15 cellular contexts compared by ENCODE assay signal in the genomic region with DNA sequence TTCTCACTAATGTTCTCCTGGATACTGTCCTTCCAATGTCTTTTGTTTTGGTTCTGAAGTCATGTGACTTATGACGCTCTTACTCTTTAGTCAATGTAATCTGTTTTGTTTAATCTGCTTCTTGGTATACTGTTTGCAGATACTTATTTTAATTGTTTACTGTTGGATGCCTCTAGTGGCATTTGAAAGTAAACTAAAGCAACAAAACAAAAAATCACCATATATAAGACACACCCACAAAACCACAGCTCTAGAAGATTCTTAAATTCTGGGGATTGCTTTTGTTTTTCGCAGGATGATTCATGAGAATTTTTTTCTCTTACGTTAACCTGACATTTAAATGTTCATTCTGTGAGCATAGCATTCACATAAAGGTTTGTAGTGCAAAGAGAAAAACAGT. TPM values are rescaled to one million over a fixed set of nuclear protein-coding genes. Genes with fewer than 3 reads are reported as not detected.
DNase-seq lines count a peak whose midpoint lies in the region; ATAC-seq and TF ChIP-seq lines count a peak whose summit lies in the region.
"Had no signal": no experiment of that assay in that cellular context is flagged by ENCODE, and none has a peak within 500 bp of the region (broad histone marks: within the 10 kb centered on the region; RNA-seq: fewer than 3 reads in every experiment).

No MANE protein-coding gene starts in this region.

- no peaks in the 10 kb centered on the region for H3F3A ChIP-seq in GM23338 (replicated peaks; ENCODE audit: low read depth)

- no peaks in the 10 kb centered on the region for H3K9me2 ChIP-seq in GM23338 (ENCODE audit: insufficient read depth)

- POLR2A ChIA-PET in activated CD4-positive, alpha-beta T cell treated with anti-CD3 and anti-CD28 coated beads for 36 hours (lab: Charles Lee) = no interaction called here
- POLR2A ChIA-PET in CD4-positive, alpha-beta memory T cell (lab: Charles Lee; ENCODE audit: partially characterized antibody) = no interaction called here

- CTCF ChIA-PET in activated CD4-positive, alpha-beta T cell treated with anti-CD3 and anti-CD28 coated beads for 36 hours (lab: Charles Lee) = interaction anchor here (0.6 kb wide), 1 partner anchor 14 kb away, joined by 3 read pairs; no protein-coding TSS in a partner anchor
- CTCF ChIA-PET in CD4-positive, alpha-beta memory T cell (lab: Charles Lee; ENCODE audit: partially characterized antibody) = interaction anchor here (1.3 to 1.4 kb wide), 2 partner anchors 14 to 16 kb away, joined by 3 read pairs; no protein-coding TSS in a partner anchor

- no peak overlapping the region for H3K4me2 ChIP-seq in GM23338
- H3K4me2 ChIP-seq: BLaER1 treated with 17β-estradiol and CSF1 and Interleukin-3, amounts not matched to agents 10 nM and 100 nM had no signal

- peak overlapping the region; percentile 69 for H3K27ac Mint-ChIP-seq in activated CD4-positive, alpha-beta T cell treated with anti-CD3 and anti-CD28 coated beads for 36 hours
- H3K27ac Mint-ChIP-seq in activated CD4-positive, alpha-beta T cell treated with anti-CD3 and anti-CD28 coated beads, Interleukin-2, amount 10 ng/mL, durations not matched to agents 24 days and 14 days = no peak overlapping the region
- H3K27ac Mint-ChIP-seq in GM23338 = 0 out of 2 replicates have a peak overlapping the region, but pooled peaks have one; percentile 19
- H3K27ac Mint-ChIP-seq in activated T-helper 1 cell treated with anti-CD3 and anti-CD28 coated beads, Interleukin-12 subunit alpha, Interleukin-12 subunit beta, Interleukin-2, Interleukin-4 antibody, amounts not matched to agents 30 ng/mL and 10 ng/mL and 1 ng/mL, durations not matched to agents 14 hours and 24 hours and 36 hours = peak overlapping the region; percentile 10
- no peak overlapping the region for H3K27ac Mint-ChIP-seq in CD4-positive, alpha-beta memory T cell
- H3K27ac Mint-ChIP-seq: CD4-positive, alpha-beta T cell had no signal

- DNase-seq in activated CD4-positive, alpha-beta T cell treated with anti-CD3 and anti-CD28 coated beads for 36 hours = no peak
- DNase-seq in activated CD4-positive, alpha-beta T cell treated with anti-CD3 and anti-CD28 coated beads, Interleukin-2, amount 10 ng/mL, durations not matched to agents 24 days and 14 days = no peak
- peak; percentile 9 for DNase-seq in GM23338 (ENCODE audit: low spot score)
- DNase-seq in activated T-helper 1 cell treated with anti-CD3 and anti-CD28 coated beads, Interleukin-12 subunit alpha, Interleukin-12 subunit beta, Interleukin-2, Interleukin-4 antibody, amounts not matched to agents 30 ng/mL and 10 ng/mL and 1 ng/mL, durations not matched to agents 14 hours and 24 hours and 36 hours (ENCODE audit: low spot score) = no peak
- DNase-seq in fibroblast of villous mesenchyme (ENCODE audit: low read depth) = peak; percentile 48
- DNase-seq in CD4-positive, alpha-beta memory T cell = no peak
- no peak for DNase-seq in left colon
- DNase-seq: ACHN; CD4-positive, alpha-beta T cell; DMS79 treated with DMSO at 0.1 percent for 48 hours; EL; GOT3; H9 had no signal

- peaks cover 27% of the 10 kb centered on the region for H3K9me3 Mint-ChIP-seq in activated CD4-positive, alpha-beta T cell treated with anti-CD3 and anti-CD28 coated beads for 36 hours (ENCODE audit: low read depth)
- peaks cover 23% of the 10 kb centered on the region for H3K9me3 Mint-ChIP-seq in activated CD4-positive, alpha-beta T cell treated with anti-CD3 and anti-CD28 coated beads, Interleukin-2, amount 10 ng/mL, durations not matched to agents 24 days and 14 days
- no peaks in the 10 kb centered on the region for H3K9me3 Mint-ChIP-seq in GM23338
- peaks cover 48% of the 10 kb centered on the region for H3K9me3 Mint-ChIP-seq in activated T-helper 1 cell treated with anti-CD3 and anti-CD28 coated beads, Interleukin-12 subunit alpha, Interleukin-12 subunit beta, Interleukin-2, Interleukin-4 antibody, amounts not matched to agents 30 ng/mL and 10 ng/mL and 1 ng/mL, durations not matched to agents 14 hours and 24 hours and 36 hours
- peaks cover 0 to 21% (median 17%) of the 10 kb centered on the region in 8 donors for H3K9me3 Mint-ChIP-seq in CD4-positive, alpha-beta memory T cell

- ATAC-seq in activated CD4-positive, alpha-beta T cell treated with anti-CD3 and anti-CD28 coated beads for 36 hours = no peak
- ATAC-seq in GM23338 = no peak
- ATAC-seq in HG03095 (IDR thresholded peaks at IDR 0.05; ENCODE audit: unreplicated experiment) = no peak
- ATAC-seq in left colon = no peak

- TF ChIP-seq CTCF in GM23338 (conservative IDR thresholded peaks at IDR 0.05; ENCODE audit: low read depth in 2 of 2) = no peak
- no peak for TF ChIP-seq CTCF in fibroblast of villous mesenchyme (IDR thresholded peaks at IDR 0.05; ENCODE audit: insufficient read depth, low read depth, low read length)

- H4K20me1 ChIP-seq in GM23338 (replicated peaks; ENCODE audit: insufficient read depth) = no peaks in the 10 kb centered on the region; the same call in 1 of the 2 replicates

- intact Hi-C loops in activated CD4-positive, alpha-beta T cell treated with anti-CD3 and anti-CD28 coated beads for 36 hours (cut with DNase I, micrococcal nuclease) = loop anchor here in 1 of 2 experiments (5.0 kb wide), 1 partner anchor 65 kb away; no protein-coding TSS in a partner anchor
- intact Hi-C loops in activated CD4-positive, alpha-beta T cell treated with anti-CD3 and anti-CD28 coated beads, Interleukin-2, amount 10 ng/mL, durations not matched to agents 24 days and 14 days (cut with micrococcal nuclease) = no loop called here
- intact Hi-C loops in activated T-helper 1 cell treated with anti-CD3 and anti-CD28 coated beads, Interleukin-12 subunit alpha, Interleukin-12 subunit beta, Interleukin-2, Interleukin-4 antibody, amounts not matched to agents 30 ng/mL and 10 ng/mL and 1 ng/mL, durations not matched to agents 14 hours and 24 hours and 36 hours (cut with micrococcal nuclease) = no loop called here
- intact Hi-C loops in CD4-positive, alpha-beta memory T cell (cut with micrococcal nuclease) = no loop called here
- intact Hi-C loops in left colon (cut with DNase I, micrococcal nuclease) = no loop called here

- H2AFZ ChIP-seq in GM23338 = no peak overlapping the region

- no peak overlapping the region for H3K4me3 Mint-ChIP-seq in activated CD4-positive, alpha-beta T cell treated with anti-CD3 and anti-CD28 coated beads for 36 hours
- H3K4me3 Mint-ChIP-seq in activated CD4-positive, alpha-beta T cell treated with anti-CD3 and anti-CD28 coated beads, Interleukin-2, amount 10 ng/mL, durations not matched to agents 24 days and 14 days = no peak overlapping the region
- H3K4me3 Mint-ChIP-seq in GM23338 = no peak overlapping the region
- H3K4me3 Mint-ChIP-seq in activated T-helper 1 cell treated with anti-CD3 and anti-CD28 coated beads, Interleukin-12 subunit alpha, Interleukin-12 subunit beta, Interleukin-2, Interleukin-4 antibody, amounts not matched to agents 30 ng/mL and 10 ng/mL and 1 ng/mL, durations not matched to agents 14 hours and 24 hours and 36 hours = no peak overlapping the region
- H3K4me3 Mint-ChIP-seq in CD4-positive, alpha-beta memory T cell = no peak overlapping the region
- H3K4me3 Mint-ChIP-seq: CD4-positive, alpha-beta T cell; H9 had no signal

- H3K4me3 ChIP-seq in GM23338 = no peak overlapping the region
- no peak overlapping the region for H3K4me3 ChIP-seq in fibroblast of villous mesenchyme (ENCODE audit: low read depth, low read length)
- H3K4me3 ChIP-seq in CD4-positive, alpha-beta memory T cell (ENCODE audit: low read length in 2 of 2) = no peak overlapping the region
- H3K4me3 ChIP-seq: BLaER1 treated with 17β-estradiol and CSF1 and Interleukin-3, amounts not matched to agents 10 nM and 100 nM had no signal

- H3K9me3 ChIP-seq in CD4-positive, alpha-beta memory T cell (ENCODE audit: control insufficient read depth in 1 of 2, low read length in 2 of 2) = peaks cover 0 to 5% of the 10 kb centered on the region in 2 donors

- no peaks in the 10 kb centered on the region for H3K27me3 ChIP-seq in GM23338 (ENCODE audit: insufficient read depth)
- H3K27me3 ChIP-seq in CD4-positive, alpha-beta memory T cell (ENCODE audit: insufficient read depth, low read length) = no peaks in the 10 kb centered on the region
- H3K27me3 ChIP-seq: BLaER1 treated with 17β-estradiol and CSF1 and Interleukin-3, amounts not matched to agents 10 nM and 100 nM had no signal

- no peaks in the 10 kb centered on the region for H3K36me3 ChIP-seq in GM23338 (ENCODE audit: insufficient read depth)
- H3K36me3 ChIP-seq in CD4-positive, alpha-beta memory T cell (ENCODE audit: insufficient read depth, low read length) = no peaks in the 10 kb centered on the region

- no peaks in the 10 kb centered on the region for H3K27me3 Mint-ChIP-seq in activated CD4-positive, alpha-beta T cell treated with anti-CD3 and anti-CD28 coated beads for 36 hours
- H3K27me3 Mint-ChIP-seq in activated CD4-positive, alpha-beta T cell treated with anti-CD3 and anti-CD28 coated beads, Interleukin-2, amount 10 ng/mL, durations not matched to agents 24 days and 14 days = no peaks in the 10 kb centered on the region
- peaks cover 2% of the 10 kb centered on the region for H3K27me3 Mint-ChIP-seq in GM23338 (ENCODE audit: insufficient read depth, low read depth, poor library complexity)
- H3K27me3 Mint-ChIP-seq in activated T-helper 1 cell treated with anti-CD3 and anti-CD28 coated beads, Interleukin-12 subunit alpha, Interleukin-12 subunit beta, Interleukin-2, Interleukin-4 antibody, amounts not matched to agents 30 ng/mL and 10 ng/mL and 1 ng/mL, durations not matched to agents 14 hours and 24 hours and 36 hours (ENCODE audit: insufficient read depth) = peaks cover 1% of the 10 kb centered on the region
- no peaks in the 10 kb centered on the region for H3K27me3 Mint-ChIP-seq in CD4-positive, alpha-beta memory T cell
- H3K27me3 Mint-ChIP-seq: CD4-positive, alpha-beta T cell had no signal

- peaks cover 13% of the 10 kb centered on the region for H3K4me1 ChIP-seq in GM23338 (ENCODE audit: insufficient read depth)
- H3K4me1 ChIP-seq in CD4-positive, alpha-beta memory T cell (ENCODE audit: insufficient read depth, low read length) = no peaks in the 10 kb centered on the region

- H3K79me2 ChIP-seq in GM23338 (replicated peaks; ENCODE audit: insufficient read depth) = peaks cover 39% of the 10 kb centered on the region

- H3K4me1 Mint-ChIP-seq in activated CD4-positive, alpha-beta T cell treated with anti-CD3 and anti-CD28 coated beads for 36 hours = peaks cover 27% of the 10 kb centered on the region
- peaks cover 16% of the 10 kb centered on the region for H3K4me1 Mint-ChIP-seq in activated CD4-positive, alpha-beta T cell treated with anti-CD3 and anti-CD28 coated beads, Interleukin-2, amount 10 ng/mL, durations not matched to agents 24 days and 14 days
- H3K4me1 Mint-ChIP-seq in GM23338 = peaks cover 16% of the 10 kb centered on the region; the same call in 2 of the 3 replicates
- peaks cover 28% of the 10 kb centered on the region for H3K4me1 Mint-ChIP-seq in activated T-helper 1 cell treated with anti-CD3 and anti-CD28 coated beads, Interleukin-12 subunit alpha, Interleukin-12 subunit beta, Interleukin-2, Interleukin-4 antibody, amounts not matched to agents 30 ng/mL and 10 ng/mL and 1 ng/mL, durations not matched to agents 14 hours and 24 hours and 36 hours (ENCODE audit: low read depth)
- H3K4me1 Mint-ChIP-seq in CD4-positive, alpha-beta memory T cell = peaks cover 12 to 26% (median 16%) of the 10 kb centered on the region in 4 donors

- H3K27ac ChIP-seq in GM23338 (ENCODE audit: low read depth) = peak overlapping the region; percentile 48
- no peak overlapping the region for H3K27ac ChIP-seq in CD4-positive, alpha-beta memory T cell (ENCODE audit: low read depth, low read length)
- H3K27ac ChIP-seq: BLaER1 treated with 17β-estradiol and CSF1 and Interleukin-3, amounts not matched to agents 10 nM and 100 nM had no signal

- H3K36me3 Mint-ChIP-seq in activated CD4-positive, alpha-beta T cell treated with anti-CD3 and anti-CD28 coated beads for 36 hours (ENCODE audit: low read depth) = peaks cover 70% of the 10 kb centered on the region
- peaks cover 61% of the 10 kb centered on the region for H3K36me3 Mint-ChIP-seq in activated CD4-positive, alpha-beta T cell treated with anti-CD3 and anti-CD28 coated beads, Interleukin-2, amount 10 ng/mL, durations not matched to agents 24 days and 14 days (ENCODE audit: low read depth)
- H3K36me3 Mint-ChIP-seq in GM23338 (ENCODE audit: low read depth) = peaks cover 19% of the 10 kb centered on the region
- peaks cover 41% of the 10 kb centered on the region for H3K36me3 Mint-ChIP-seq in activated T-helper 1 cell treated with anti-CD3 and anti-CD28 coated beads, Interleukin-12 subunit alpha, Interleukin-12 subunit beta, Interleukin-2, Interleukin-4 antibody, amounts not matched to agents 30 ng/mL and 10 ng/mL and 1 ng/mL, durations not matched to agents 14 hours and 24 hours and 36 hours (ENCODE audit: low read depth)
- peaks cover 43 to 46% of the 10 kb centered on the region in 2 donors for H3K36me3 Mint-ChIP-seq in CD4-positive, alpha-beta memory T cell

RNA-seq across cellular contexts. Expression of gene SLC25A26, which starts 16.8 kb away (rescaled TPM):
- total RNA-seq in activated CD4-positive, alpha-beta T cell treated with anti-CD3 and anti-CD28 coated beads for 36 hours = 10 to 100 TPM; 14.2 to 22.7 TPM
- total RNA-seq in activated CD4-positive, alpha-beta T cell treated with anti-CD3 and anti-CD28 coated beads, Interleukin-2, amount 10 ng/mL, durations not matched to agents 24 days and 14 days = 17.7 and 22.1 TPM in 2 replicates
- total RNA-seq in GM23338 (2014; rRNA removed; shearing (Covaris generic)) = 28.5 and 40.2 TPM in 2 replicates
- 20.5 and 24.8 TPM in 2 replicates for polyA plus RNA-seq in GM23338 (2016; fragmentation: Nextera tagmentation; extraction: Ambion mirVana)
- total RNA-seq in activated T-helper 1 cell treated with anti-CD3 and anti-CD28 coated beads, Interleukin-12 subunit alpha, Interleukin-12 subunit beta, Interleukin-2, Interleukin-4 antibody, amounts not matched to agents 30 ng/mL and 10 ng/mL and 1 ng/mL, durations not matched to agents 14 hours and 24 hours and 36 hours = 17.0 and 18.8 TPM in 2 replicates
- total RNA-seq in fibroblast of villous mesenchyme (14.2 and 18.1 TPM in 2 replicates), left colon (10 to 100 TPM; 17.2 to 18.9 TPM)
- 10 to 100 TPM; 18.9 to 21.1 TPM for total RNA-seq in CD4-positive, alpha-beta memory T cell
- polyA plus RNA-seq in CD4-positive, alpha-beta memory T cell = 10 to 100 TPM; 37.0 to 58.1 TPM

Comparison
In these comparisons a context has a peak if more than half of its experiments do, and no peak if none do; other contexts are left out.
1. H3K27ac Mint-ChIP-seq: peak in activated CD4-positive, alpha-beta T cell treated with anti-CD3 and anti-CD28 coated beads for 36 hours (single experiment), GM23338 (single experiment) and activated T-helper 1 cell treated with anti-CD3 and anti-CD28 coated beads, Interleukin-12 subunit alpha, Interleukin-12 subunit beta, Interleukin-2, Interleukin-4 antibody, amounts not matched to agents 30 ng/mL and 10 ng/mL and 1 ng/mL, durations not matched to agents 14 hours and 24 hours and 36 hours (single experiment); none in activated CD4-positive, alpha-beta T cell treated with anti-CD3 and anti-CD28 coated beads, Interleukin-2, amount 10 ng/mL, durations not matched to agents 24 days and 14 days (single experiment) and CD4-positive, alpha-beta memory T cell (0 of 7).
2. DNase-seq: peak in GM23338 (single experiment) and fibroblast of villous mesenchyme (single experiment); none in activated CD4-positive, alpha-beta T cell treated with anti-CD3 and anti-CD28 coated beads for 36 hours (single experiment), activated CD4-positive, alpha-beta T cell treated with anti-CD3 and anti-CD28 coated beads, Interleukin-2, amount 10 ng/mL, durations not matched to agents 24 days and 14 days (single experiment), activated T-helper 1 cell treated with anti-CD3 and anti-CD28 coated beads, Interleukin-12 subunit alpha, Interleukin-12 subunit beta, Interleukin-2, Interleukin-4 antibody, amounts not matched to agents 30 ng/mL and 10 ng/mL and 1 ng/mL, durations not matched to agents 14 hours and 24 hours and 36 hours (single experiment), CD4-positive, alpha-beta memory T cell (0 of 5) and left colon (0 of 2).